In genomic region chr10:92517034-92517655, GRCh38 we compare ENCODE assay signal across 8 cellular contexts. TPM values are rescaled to one million over a fixed set of nuclear protein-coding genes. Genes with fewer than 3 reads are reported as not detected.
DNase-seq lines count a peak whose midpoint lies in the region; ATAC-seq lines count a peak whose summit lies in the region.

No MANE protein-coding gene starts in this region.

- no peak overlapping the region for H3K27ac ChIP-seq in caudate nucleus (ENCODE audit: low read depth, low read length)

- intact Hi-C loops in left colon (cut with DNase I, micrococcal nuclease): loop anchor here (2.0 to 10.0 kb wide), 2 partner anchors 48 to 58 kb away; partner anchors contain the start of gene IDE (in 1 of the 2)

- ATAC-seq in HG02943 (IDR thresholded peaks at IDR 0.05; ENCODE audit: low read depth, unreplicated experiment) (peak; percentile 62), left colon (peak; percentile 89)

- peak; percentile 34 for DNase-seq in GM04504 (ENCODE audit: low read depth)
- peak; percentile 61 for DNase-seq in NCI-H345 (lab: John Stamatoyannopoulos, UW)
- peak; percentile 44 for DNase-seq in activated CD4-positive, CD25-positive, alpha-beta regulatory T cell treated with anti-CD3 and anti-CD28 coated beads, Interleukin-2, amount 50 U/mL, for 16 hours (ENCODE audit: low read depth, low spot score)
- DNase-seq in caudate nucleus (lab: John Stamatoyannopoulos, UW): peak in 40 of 61 donors; percentile 0 to 82 (median 18)
- peak; percentile 42 to 73 for DNase-seq in left colon
- DNase-seq in stimulated activated CD4-positive, alpha-beta T cell treated with anti-CD3 and anti-CD28 coated beads, TNF-alpha, amount 100 ng/mL, for 1 hour (ENCODE audit: low read depth in 3 of 3, low spot score in 1 of 3): peak; percentile 7 to 45 (median 45)
- no peak for DNase-seq in occipital lobe (lab: John Stamatoyannopoulos, UW)

RNA-seq across cellular contexts. Expression of gene IDE, which starts 56.7 kb away (rescaled TPM):
- total RNA-seq in left colon (10 to 100 TPM; 40.4 to 43.5 TPM), occipital lobe (19.7 TPM)
